Comparison of ENCODE assay signal across 8 cellular contexts in the genomic region with DNA sequence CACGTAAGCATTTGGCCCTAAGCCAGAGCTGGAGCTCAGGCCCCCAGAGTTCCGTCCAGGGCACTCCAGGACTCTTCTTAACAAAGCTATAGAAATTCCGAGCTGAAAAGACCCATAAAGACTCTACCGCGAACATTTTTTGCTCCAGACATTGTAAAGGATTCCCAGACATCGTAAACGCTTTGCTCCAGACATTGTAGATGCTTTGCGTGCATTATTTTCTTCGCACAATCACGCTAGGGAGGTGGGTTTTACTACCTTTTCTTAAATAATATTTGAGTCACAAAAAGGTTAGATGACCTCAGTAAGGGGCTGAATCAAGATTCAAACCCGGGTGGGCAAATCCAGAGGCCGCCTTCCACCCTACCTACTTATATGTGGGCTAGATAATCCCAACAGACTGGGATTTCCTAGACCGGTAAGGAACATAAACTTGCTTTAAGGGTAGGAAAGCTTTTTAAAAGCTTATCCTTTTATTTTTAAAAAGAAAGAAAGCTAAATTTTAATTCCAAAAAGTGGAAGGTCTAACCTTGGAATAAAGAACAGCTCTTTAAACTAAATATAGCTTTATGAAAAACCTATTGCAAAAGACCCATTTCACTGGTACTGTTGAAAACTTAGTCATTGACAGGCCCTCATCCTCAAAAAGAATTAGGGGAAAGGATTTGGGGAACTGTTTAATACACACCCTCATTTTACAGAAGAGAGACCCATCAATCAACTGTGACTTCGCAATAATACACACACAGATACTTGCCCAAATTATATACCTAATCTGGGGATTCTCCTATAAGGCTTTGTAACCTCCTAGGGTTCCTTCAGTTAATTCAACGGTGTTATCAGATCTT.
DNase-seq lines count a peak whose midpoint lies in the region; ATAC-seq and FAIRE-seq lines count a peak whose summit lies in the region.

No MANE protein-coding gene starts in this region.

- peak overlapping the region; percentile 100 for H3K9ac ChIP-seq in mucosa of stomach (ENCODE audit: low read length)

- peak; percentile 83 for FAIRE-seq in GM19239 (lab: Jason Lieb, UNC)

- no peaks in the 10 kb centered on the region for H3K27me3 ChIP-seq in mucosa of stomach (ENCODE audit: control insufficient read depth, insufficient read depth, low read length)

- DNase-seq in GM19239 (ENCODE audit: insufficient read length, low spot score) = no peak
- DNase-seq in NOMO-1 treated with dmso at 0.1 percent for 144 hours (lab: John Stamatoyannopoulos, UW; ENCODE audit: unreplicated experiment) = peak; percentile 52
- DNase-seq in anterior cingulate cortex (lab: John Stamatoyannopoulos, UW) = no peak

- no peaks in the 10 kb centered on the region for H3K9me3 ChIP-seq in mucosa of stomach (ENCODE audit: control insufficient read depth, low read length)

- H3K4me3 ChIP-seq in mucosa of stomach (ENCODE audit: low read length) = peak overlapping the region; percentile 42

- no peaks in the 10 kb centered on the region for H3K36me3 ChIP-seq in mucosa of stomach (ENCODE audit: control insufficient read depth, insufficient read depth, low read length)

- H3K27ac ChIP-seq in cingulate gyrus (ENCODE audit: low read depth, low read length) = peak overlapping the region; percentile 96

- no peak for ATAC-seq in GM18858 (IDR thresholded peaks at IDR 0.05; ENCODE audit: unreplicated experiment)
- ATAC-seq in GM18907 (IDR thresholded peaks at IDR 0.05; ENCODE audit: unreplicated experiment) = no peak
- ATAC-seq in GM21528 (IDR thresholded peaks at IDR 0.05; ENCODE audit: low FRiP score, unreplicated experiment) = no peak

- peaks cover 58% of the 10 kb centered on the region for H3K4me1 ChIP-seq in mucosa of stomach (ENCODE audit: control insufficient read depth, insufficient read depth, low read length)
